In the genomic region with DNA sequence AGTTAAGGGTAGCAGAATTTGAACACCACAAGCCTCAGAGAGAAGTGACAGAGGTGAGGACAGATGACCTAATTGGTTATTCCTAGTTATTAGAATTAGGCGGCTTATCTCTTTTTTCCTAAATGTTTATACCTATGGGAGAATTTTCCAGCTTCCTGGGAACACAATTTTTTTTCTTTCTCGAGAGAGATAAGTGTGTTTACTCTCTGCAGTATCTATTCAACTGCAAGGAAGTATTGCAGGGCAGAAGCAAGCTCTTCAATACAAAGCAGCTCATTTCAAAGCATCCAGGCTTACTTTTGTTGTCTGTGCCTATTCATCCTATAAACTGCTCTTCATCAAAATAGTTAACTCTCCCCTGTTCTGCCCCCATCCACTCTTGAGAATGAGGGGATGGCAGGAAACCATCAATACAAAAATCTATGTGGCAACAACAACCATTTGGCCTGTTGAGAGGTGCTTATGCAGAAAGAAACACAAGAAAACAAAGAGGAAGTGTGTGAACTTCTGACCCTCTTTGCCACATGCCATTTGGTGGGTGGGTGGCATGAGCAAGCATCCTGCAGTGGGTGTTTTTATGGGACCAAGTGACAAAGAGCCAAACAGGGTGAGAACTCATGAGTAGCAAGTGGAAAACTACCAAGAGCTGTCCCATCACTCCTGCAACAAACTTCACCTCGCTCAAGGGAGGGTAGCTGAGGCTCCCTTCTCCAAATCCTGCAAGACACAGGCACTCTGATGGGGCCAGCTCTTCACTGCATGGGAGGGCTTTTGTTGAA, we compare ENCODE assay signal across 1 cellular context.
A peak's percentile ranks its signal among the peaks of the same experiment; 100 is the strongest.
TF ChIP-seq lines count a peak whose summit lies in the region.

No MANE protein-coding gene starts in this region.

TF ChIP-seq in GM12878, 131 proteins besides CTCF, POLR2A, EP300 and RAD21 (continued from another document and continues in another):
- TF ChIP-seq ZBTB40 (IDR thresholded peaks at IDR 0.05; ENCODE audit: borderline replicate concordance) (no peak), EGR1 (IDR thresholded peaks at IDR 0.05; ENCODE audit: borderline replicate concordance in 1 of 2, low read depth in 2 of 2, low read length in 2 of 2) (0 out of 3 replicates have a peak, but pooled peaks of 1 of the 2 experiments have one; percentile 32), ETV6 (conservative IDR thresholded peaks at IDR 0.05 in 1 of 2, IDR thresholded peaks at IDR 0.05 in 1 of 2; ENCODE audit: borderline replicate concordance in 1 of 2, low read depth in 1 of 2) (0 out of 4 replicates have a peak, but pooled peaks of 1 of the 2 experiments have one; percentile 30), PML (IDR thresholded peaks at IDR 0.05; ENCODE audit: low read length) (no peak), CHD4 (IDR thresholded peaks at IDR 0.05) (no peak), SMARCA5 (IDR thresholded peaks at IDR 0.05) (no peak), GABPA (IDR thresholded peaks at IDR 0.05; ENCODE audit: low read depth) (no peak), TCF7 (IDR thresholded peaks at IDR 0.05; ENCODE audit: borderline replicate concordance) (no peak), ATF2 (IDR thresholded peaks at IDR 0.05; ENCODE audit: low read length) (no peak), IRF4 (IDR thresholded peaks at IDR 0.05; ENCODE audit: low read depth, low read length) (no peak), IRF5 (IDR thresholded peaks at IDR 0.05; ENCODE audit: borderline replicate concordance) (no peak), BACH1 (IDR thresholded peaks at IDR 0.05; ENCODE audit: borderline replicate concordance) (no peak), USF2 (IDR thresholded peaks at IDR 0.05; ENCODE audit: borderline replicate concordance, low read depth, low read length) (no peak), ZNF217 (IDR thresholded peaks at IDR 0.05) (no peak), CREB1 (IDR thresholded peaks at IDR 0.05; ENCODE audit: low read depth) (no peak), ZZZ3 (IDR thresholded peaks at IDR 0.05; ENCODE audit: control insufficient read depth, insufficient read length, low read depth) (no peak), KLF5 (IDR thresholded peaks at IDR 0.05; ENCODE audit: partially characterized antibody) (no peak), WRNIP1 (IDR thresholded peaks at IDR 0.05; ENCODE audit: borderline replicate concordance, low read depth, low read length) (no peak), MAX (IDR thresholded peaks at IDR 0.05; ENCODE audit: low read depth, low read length) (no peak), MYC (IDR thresholded peaks at IDR 0.05; ENCODE audit: insufficient read depth, insufficient read length, insufficient replicate concordance, low read length, severe bottlenecking) (no peak), CHD1 (IDR thresholded peaks at IDR 0.05; ENCODE audit: low read depth, low read length) (no peak), MXI1 (IDR thresholded peaks at IDR 0.05; ENCODE audit: low read depth, low read length) (no peak), NR2F1 (conservative IDR thresholded peaks at IDR 0.05) (peak; percentile 89), SMAD1 (IDR thresholded peaks at IDR 0.05; ENCODE audit: low read depth, partially characterized antibody) (no peak), HSF1 (IDR thresholded peaks at IDR 0.05; ENCODE audit: low read depth, low read length) (no peak), RUNX3 (IDR thresholded peaks at IDR 0.05; ENCODE audit: low read length) (peak; percentile 56), CEBPB (IDR thresholded peaks at IDR 0.05; ENCODE audit: borderline replicate concordance in 1 of 2, low read depth in 2 of 2, low read length in 2 of 2) (no peak), RB1 (IDR thresholded peaks at IDR 0.05; ENCODE audit: borderline replicate concordance) (no peak), DPF2 (IDR thresholded peaks at IDR 0.05) (peak; percentile 78), BRCA1 (IDR thresholded peaks at IDR 0.05; ENCODE audit: low read depth, low read length) (no peak), FOXK2 (IDR thresholded peaks at IDR 0.05) (no peak), JUND (IDR thresholded peaks at IDR 0.05; ENCODE audit: low read depth, low read length) (no peak), SPI1 (IDR thresholded peaks at IDR 0.05; ENCODE audit: borderline replicate concordance, insufficient read depth, low read depth, low read length) (peak; percentile 93), IKZF2 (IDR thresholded peaks at IDR 0.05) (peak; percentile 66 to 73; a peak in 2 of 4 replicates), TCF12 (IDR thresholded peaks at IDR 0.05; ENCODE audit: low read depth, low read length) (no peak), STAT3 (IDR thresholded peaks at IDR 0.05; ENCODE audit: low read depth, low read length) (no peak), ASH2L (IDR thresholded peaks at IDR 0.05; ENCODE audit: borderline replicate concordance, low read depth) (no peak), IRF3 (IDR thresholded peaks at IDR 0.05) (no peak), FOXM1 (IDR thresholded peaks at IDR 0.05; ENCODE audit: low read depth, low read length) (no peak), CHD2 (IDR thresholded peaks at IDR 0.05; ENCODE audit: borderline replicate concordance, low read depth, low read length) (no peak), ZNF207 (IDR thresholded peaks at IDR 0.05; ENCODE audit: borderline replicate concordance) (no peak), MEF2B (IDR thresholded peaks at IDR 0.05; ENCODE audit: partially characterized antibody, poor library complexity, severe bottlenecking) (peak; percentile 26), FOS (IDR thresholded peaks at IDR 0.05; ENCODE audit: borderline replicate concordance, extremely low read depth, insufficient read length) (no peak)
- TF ChIP-seq, protein P1, sequence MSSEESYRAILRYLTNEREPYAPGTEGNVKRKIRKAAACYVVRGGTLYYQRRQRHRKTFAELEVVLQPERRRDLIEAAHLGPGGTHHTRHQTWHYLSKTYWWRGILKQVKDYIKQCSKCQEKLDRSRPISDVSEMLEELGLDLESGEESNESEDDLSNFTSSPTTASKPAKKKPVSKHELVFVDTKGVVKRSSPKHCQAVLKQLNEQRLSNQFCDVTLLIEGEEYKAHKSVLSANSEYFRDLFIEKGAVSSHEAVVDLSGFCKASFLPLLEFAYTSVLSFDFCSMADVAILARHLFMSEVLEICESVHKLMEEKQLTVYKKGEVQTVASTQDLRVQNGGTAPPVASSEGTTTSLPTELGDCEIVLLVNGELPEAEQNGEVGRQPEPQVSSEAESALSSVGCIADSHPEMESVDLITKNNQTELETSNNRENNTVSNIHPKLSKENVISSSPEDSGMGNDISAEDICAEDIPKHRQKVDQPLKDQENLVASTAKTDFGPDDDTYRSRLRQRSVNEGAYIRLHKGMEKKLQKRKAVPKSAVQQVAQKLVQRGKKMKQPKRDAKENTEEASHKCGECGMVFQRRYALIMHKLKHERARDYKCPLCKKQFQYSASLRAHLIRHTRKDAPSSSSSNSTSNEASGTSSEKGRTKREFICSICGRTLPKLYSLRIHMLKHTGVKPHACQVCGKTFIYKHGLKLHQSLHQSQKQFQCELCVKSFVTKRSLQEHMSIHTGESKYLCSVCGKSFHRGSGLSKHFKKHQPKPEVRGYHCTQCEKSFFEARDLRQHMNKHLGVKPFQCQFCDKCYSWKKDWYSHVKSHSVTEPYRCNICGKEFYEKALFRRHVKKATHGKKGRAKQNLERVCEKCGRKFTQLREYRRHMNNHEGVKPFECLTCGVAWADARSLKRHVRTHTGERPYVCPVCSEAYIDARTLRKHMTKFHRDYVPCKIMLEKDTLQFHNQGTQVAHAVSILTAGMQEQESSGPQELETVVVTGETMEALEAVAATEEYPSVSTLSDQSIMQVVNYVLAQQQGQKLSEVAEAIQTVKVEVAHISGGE (CRISPR knock-in tag; IDR thresholded peaks at IDR 0.05): no peak
